8 cellular contexts compared by ENCODE assay signal in genomic region chr15:36501063-36501678, GRCh38.
DNase-seq lines count a peak whose midpoint lies in the region; ATAC-seq and TF ChIP-seq lines count a peak whose summit lies in the region.

No MANE protein-coding gene starts in this region.

- peak; percentile 60 for ATAC-seq in mucosa of descending colon

- TF ChIP-seq CTCF in epithelial cell of proximal tubule (conservative IDR thresholded peaks at IDR 0.05; ENCODE audit: low read depth, low read length), result peak; percentile 91
- TF ChIP-seq CTCF in mucosa of descending colon (IDR thresholded peaks at IDR 0.05), result no peak

- H3K9me3 ChIP-seq in SJCRH30 (replicated peaks) (no peaks in the 10 kb centered on the region), mucosa of descending colon (no peaks in the 10 kb centered on the region)

- H3K4me3 Mint-ChIP-seq in activated CD4-positive, alpha-beta T cell treated with anti-CD3 and anti-CD28 coated beads, Interleukin-2, amount 10 ng/mL, durations not matched to agents 7 days and 5 days, result no peak overlapping the region

- no peaks in the 10 kb centered on the region for H3K36me3 Mint-ChIP-seq in activated CD4-positive, alpha-beta T cell treated with anti-CD3 and anti-CD28 coated beads, Interleukin-2, amount 10 ng/mL, durations not matched to agents 7 days and 5 days (ENCODE audit: low read depth)

- no peaks in the 10 kb centered on the region; the same call in 1 of the 2 replicates for H3K4me1 ChIP-seq in SJCRH30
- no peaks in the 10 kb centered on the region for H3K4me1 ChIP-seq in mucosa of descending colon (ENCODE audit: low read depth)

- no peaks in the 10 kb centered on the region for H3K9me3 Mint-ChIP-seq in activated CD4-positive, alpha-beta T cell treated with anti-CD3 and anti-CD28 coated beads, Interleukin-2, amount 10 ng/mL, durations not matched to agents 7 days and 5 days

- H3K27me3 Mint-ChIP-seq in activated CD4-positive, alpha-beta T cell treated with anti-CD3 and anti-CD28 coated beads, Interleukin-2, amount 10 ng/mL, durations not matched to agents 7 days and 5 days, result peaks cover 28% of the 10 kb centered on the region

- no peak overlapping the region for H3K4me3 ChIP-seq in SJCRH30
- no peak overlapping the region for H3K4me3 ChIP-seq in epithelial cell of proximal tubule (ENCODE audit: low read depth, low read length)
- no peak overlapping the region for H3K4me3 ChIP-seq in mucosa of descending colon

- no peaks in the 10 kb centered on the region for H3K36me3 ChIP-seq in SJCRH30
- no peaks in the 10 kb centered on the region for H3K36me3 ChIP-seq in mucosa of descending colon (ENCODE audit: low read depth)

- no peaks in the 10 kb centered on the region for H3K27me3 ChIP-seq in SJCRH30

- no peak overlapping the region for H3K27ac Mint-ChIP-seq in activated CD4-positive, alpha-beta T cell treated with anti-CD3 and anti-CD28 coated beads, Interleukin-2, amount 10 ng/mL, durations not matched to agents 7 days and 5 days

- intact Hi-C loops in mucosa of descending colon (cut with DNase I, micrococcal nuclease), result loop anchor here in 1 of 2 donors (5.0 kb wide), 2 partner anchors 611 to 631 kb away; no protein-coding TSS in a partner anchor

- DNase-seq in activated CD4-positive, alpha-beta T cell treated with anti-CD3 and anti-CD28 coated beads, Interleukin-2, amount 10 ng/mL, durations not matched to agents 7 days and 5 days, result peak; percentile 18
- DNase-seq in activated CD4-positive, alpha-beta T cell treated with anti-CD3 and anti-CD28 coated beads for 4 hours, result no peak
- DNase-seq in HEK293T (ENCODE audit: extremely low spot score) (peak; percentile 32), NCI-H1092 (lab: John Stamatoyannopoulos, UW) (peak; percentile 22), SJCRH30 (peak; percentile 29 to 74), epithelial cell of proximal tubule (ENCODE audit: low read depth) (peak; percentile 22), mucosa of descending colon (peak in 1 of 3 donors; percentile 41)
- no peak for DNase-seq in activated CD8-positive, alpha-beta memory T cell treated with anti-CD3 and anti-CD28 coated beads, Interleukin-2, amount 50 U/mL, for 48 hours

- H3K27ac ChIP-seq in SJCRH30, result no peak overlapping the region

- POLR2A ChIA-PET in activated CD4-positive, alpha-beta T cell treated with anti-CD3 and anti-CD28 coated beads, Interleukin-2, amount 10 ng/mL, durations not matched to agents 7 days and 5 days (lab: Charles Lee), result interaction anchor here (0.7 kb wide), 1 partner anchor 12 kb away, joined by 3 read pairs; no protein-coding TSS in a partner anchor
- POLR2A ChIA-PET in HEK293T (lab: Yijun Ruan, JAX), result no interaction called here

- CTCF ChIA-PET in activated CD4-positive, alpha-beta T cell treated with anti-CD3 and anti-CD28 coated beads, Interleukin-2, amount 10 ng/mL, durations not matched to agents 7 days and 5 days (lab: Charles Lee), result interaction anchor here (1.1 kb wide), 1 partner anchor 12 kb away, joined by 3 read pairs; no protein-coding TSS in a partner anchor
- CTCF ChIA-PET in HEK293T (lab: Yijun Ruan, JAX), result interaction anchor here (0.6 to 1.5 kb wide), 2 partner anchors 78 to 1119 kb away, joined by 3 to 4 read pairs; partner anchors contain the start of gene CDIN1

- H3K4me1 Mint-ChIP-seq in activated CD4-positive, alpha-beta T cell treated with anti-CD3 and anti-CD28 coated beads, Interleukin-2, amount 10 ng/mL, durations not matched to agents 7 days and 5 days, result no peaks in the 10 kb centered on the region

TF ChIP-seq in HEK293T, 16 proteins besides CTCF, POLR2A, EP300 and RAD21:
- TF ChIP-seq L3MBTL2 (conservative IDR thresholded peaks at IDR 0.05) (no peak), FOXM1 (IDR thresholded peaks at IDR 0.05; ENCODE audit: borderline replicate concordance) (no peak), LEF1 (IDR thresholded peaks at IDR 0.05; ENCODE audit: borderline replicate concordance) (no peak), SUZ12 (IDR thresholded peaks at IDR 0.05) (no peak), CTBP1 (IDR thresholded peaks at IDR 0.05; ENCODE audit: borderline replicate concordance) (no peak), FOXK2 (IDR thresholded peaks at IDR 0.05) (no peak), HDGF (IDR thresholded peaks at IDR 0.05; ENCODE audit: borderline replicate concordance) (no peak), NFRKB (IDR thresholded peaks at IDR 0.05) (no peak), SP1 (IDR thresholded peaks at IDR 0.05) (no peak), PKNOX1 (IDR thresholded peaks at IDR 0.05) (no peak), ARNT (IDR thresholded peaks at IDR 0.05) (no peak), FOXA1 (IDR thresholded peaks at IDR 0.05) (no peak), ELF4 (IDR thresholded peaks at IDR 0.05) (no peak), ZNF384 (IDR thresholded peaks at IDR 0.05) (no peak), TARDBP (IDR thresholded peaks at IDR 0.05) (no peak), BHLHE40 (IDR thresholded peaks at IDR 0.05; ENCODE audit: borderline replicate concordance) (no peak)

Comparison
In these comparisons a context has a peak if more than half of its experiments do, and no peak if none do; other contexts are left out.
1. DNase-seq: peak in activated CD4-positive, alpha-beta T cell treated with anti-CD3 and anti-CD28 coated beads, Interleukin-2, amount 10 ng/mL, durations not matched to agents 7 days and 5 days (single experiment), HEK293T (single experiment), NCI-H1092 (single experiment), SJCRH30 (2 of 2) and epithelial cell of proximal tubule (single experiment); none in activated CD4-positive, alpha-beta T cell treated with anti-CD3 and anti-CD28 coated beads for 4 hours (0 of 2) and activated CD8-positive, alpha-beta memory T cell treated with anti-CD3 and anti-CD28 coated beads, Interleukin-2, amount 50 U/mL, for 48 hours (single experiment).